40 cellular contexts compared by ENCODE assay signal in genomic region chr1:154360288-154360687, GRCh38. TPM values are rescaled to one million over a fixed set of nuclear protein-coding genes. Genes with fewer than 3 reads are reported as not detected.
"Had no signal": no experiment of that assay in that cellular context is flagged by ENCODE, and none has a peak within 500 bp of the region (broad histone marks: within the 10 kb centered on the region; RNA-seq: fewer than 3 reads in every experiment).

No MANE protein-coding gene starts in this region.

- ATAC-seq: activated naive CD4-positive, alpha-beta T cell treated with anti-CD3 and anti-CD28 coated beads, Interleukin-2, amount 50 U/mL, for 72 hours; activated naive CD8-positive, alpha-beta T cell treated with anti-CD3 and anti-CD28 coated beads, Interleukin-2, amount 50 U/mL, for 24 hours; activated T-cell treated with anti-CD3 and anti-CD28 coated beads, Interleukin-2, amount 50 U/mL, for 4 hours; activated T-cell treated with anti-CD3 and anti-CD28 coated beads, Interleukin-2, amount 50 U/mL, for 72 hours; activated T-helper 17 cell treated with anti-CD3 and anti-CD28 coated beads, Interleukin-2, amount 50 U/mL, for 72 hours; body of pancreas had no signal

- DNase-seq: activated effector memory CD4-positive, alpha-beta T cell treated with anti-CD3 and anti-CD28 coated beads, Interleukin-2, amount 50 U/mL, for 16 hours; activated effector memory CD4-positive, alpha-beta T cell treated with Interleukin-2 at 50 U/mL for 16 hours; activated gamma-delta T cell; activated gamma-delta T cell treated with Interleukin-2 at 50 U/mL for 16 hours; activated naive CD4-positive, alpha-beta T cell treated with anti-CD3 and anti-CD28 coated beads for 36 hours; activated naive CD4-positive, alpha-beta T cell treated with anti-CD3 and anti-CD28 coated beads, Interleukin-2, amount 10 ng/mL, durations not matched to agents 7 days and 5 days; activated naive CD4-positive, alpha-beta T cell treated with anti-CD3 and anti-CD28 coated beads, Interleukin-2, amount 50 U/mL, for 16 hours; activated naive CD4-positive, alpha-beta T cell treated with Interleukin-2 at 50 U/mL for 16 hours; activated naive CD8-positive, alpha-beta T cell treated with anti-CD3 and anti-CD28 coated beads for 36 hours; activated naive CD8-positive, alpha-beta T cell treated with anti-CD3 and anti-CD28 coated beads, Interleukin-2, amount 10 ng/mL, durations not matched to agents 7 days and 5 days; activated naive CD8-positive, alpha-beta T cell treated with anti-CD3 and anti-CD28 coated beads, Interleukin-2, amount 50 U/mL, for 24 hours; activated T-cell treated with anti-CD3 and anti-CD28 coated beads, Interleukin-2, amount 50 U/mL, for 1 hour; activated T-cell treated with anti-CD3 and anti-CD28 coated beads, Interleukin-2, amount 50 U/mL, for 24 hours; activated T-cell treated with anti-CD3 and anti-CD28 coated beads, Interleukin-2, amount 50 U/mL, for 4 hours; activated T-cell treated with anti-CD3 and anti-CD28 coated beads, Interleukin-2, amount 50 U/mL, for 48 hours; activated T-cell treated with anti-CD3 and anti-CD28 coated beads, Interleukin-2, amount 50 U/mL, for 72 hours; adrenal gland; amniotic stem cell; amygdala; anterior cingulate cortex; aorta; body of pancreas; brain microvascular endothelial cell; caudate nucleus; central memory CD4-positive, alpha-beta T cell; cerebellar nuclear complex had no signal

- H3K9me3 Mint-ChIP-seq: activated naive CD4-positive, alpha-beta T cell treated with anti-CD3 and anti-CD28 coated beads for 36 hours; activated naive CD8-positive, alpha-beta T cell treated with anti-CD3 and anti-CD28 coated beads, Interleukin-2, amount 50 U/mL, for 24 hours; activated T-cell treated with anti-CD3 and anti-CD28 coated beads, Interleukin-2, amount 50 U/mL, for 24 hours; activated T-cell treated with anti-CD3 and anti-CD28 coated beads, Interleukin-2, amount 50 U/mL, for 4 hours; activated T-helper 17 cell treated with anti-CD3 and anti-CD28 coated beads, Interleukin-2, amount 50 U/mL, for 72 hours; central memory CD8-positive, alpha-beta T cell had no signal

- H3K27ac ChIP-seq: adrenal gland, ascending aorta, body of pancreas, brain microvascular endothelial cell, breast epithelium, cardiac muscle cell had no signal

- FAIRE-seq: astrocyte, bronchial epithelial cell had no signal

- H3K36me3 Mint-ChIP-seq: activated naive CD4-positive, alpha-beta T cell treated with anti-CD3 and anti-CD28 coated beads, Interleukin-2, amount 50 U/mL, for 72 hours; activated naive CD8-positive, alpha-beta T cell; activated naive CD8-positive, alpha-beta T cell treated with anti-CD3 and anti-CD28 coated beads for 36 hours; activated naive CD8-positive, alpha-beta T cell treated with anti-CD3 and anti-CD28 coated beads, Interleukin-2, amount 10 ng/mL, durations not matched to agents 7 days and 5 days; brain had no signal

- H3K4me1 ChIP-seq: adrenal gland, ascending aorta, body of pancreas, breast epithelium had no signal

- H3K27ac Mint-ChIP-seq: activated naive CD4-positive, alpha-beta T cell treated with anti-CD3 and anti-CD28 coated beads for 36 hours; activated naive CD4-positive, alpha-beta T cell treated with anti-CD3 and anti-CD28 coated beads, Interleukin-2, amount 10 ng/mL, durations not matched to agents 7 days and 5 days; activated naive CD4-positive, alpha-beta T cell treated with anti-CD3 and anti-CD28 coated beads, Interleukin-2, amount 50 U/mL, for 72 hours; activated naive CD8-positive, alpha-beta T cell; activated naive CD8-positive, alpha-beta T cell treated with anti-CD3 and anti-CD28 coated beads for 36 hours; activated naive CD8-positive, alpha-beta T cell treated with anti-CD3 and anti-CD28 coated beads, Interleukin-2, amount 10 ng/mL, durations not matched to agents 7 days and 5 days; activated naive CD8-positive, alpha-beta T cell treated with anti-CD3 and anti-CD28 coated beads, Interleukin-2, amount 50 U/mL, for 24 hours; activated T-cell treated with anti-CD3 and anti-CD28 coated beads, Interleukin-2, amount 50 U/mL, for 24 hours; activated T-cell treated with anti-CD3 and anti-CD28 coated beads, Interleukin-2, amount 50 U/mL, for 72 hours; activated T-helper 1 cell treated with anti-CD3 and anti-CD28 coated beads, Interleukin-12 subunit alpha, Interleukin-12 subunit beta, Interleukin-2, Interleukin-4 antibody, amounts not matched to agents 30 ng/mL and 10 ng/mL and 1 ng/mL, durations not matched to agents 14 hours and 24 hours and 36 hours; activated T-helper 17 cell treated with anti-CD3 and anti-CD28 coated beads, Interleukin-2, amount 50 U/mL, for 72 hours; activated T-helper 2 cell treated with anti-CD3 and anti-CD28 coated beads, Interferon-gamma antibody, Interleukin-2, Interleukin-4, amounts not matched to agents 10 μg/mL and 5 μg/mL and 100 μg/mL, durations not matched to agents 14 hours and 24 hours and 36 hours; brain had no signal

- H3K27me3 ChIP-seq: adrenal gland, ascending aorta, body of pancreas, brain microvascular endothelial cell, breast epithelium, cardiac muscle cell had no signal

- H3K4me3 Mint-ChIP-seq: activated naive CD4-positive, alpha-beta T cell treated with anti-CD3 and anti-CD28 coated beads for 36 hours; activated naive CD4-positive, alpha-beta T cell treated with anti-CD3 and anti-CD28 coated beads, Interleukin-2, amount 10 ng/mL, durations not matched to agents 7 days and 5 days; activated naive CD8-positive, alpha-beta T cell; activated naive CD8-positive, alpha-beta T cell treated with anti-CD3 and anti-CD28 coated beads for 36 hours; activated naive CD8-positive, alpha-beta T cell treated with anti-CD3 and anti-CD28 coated beads, Interleukin-2, amount 10 ng/mL, durations not matched to agents 7 days and 5 days; activated naive CD8-positive, alpha-beta T cell treated with anti-CD3 and anti-CD28 coated beads, Interleukin-2, amount 50 U/mL, for 24 hours; activated T-cell treated with anti-CD3 and anti-CD28 coated beads, Interleukin-2, amount 50 U/mL, for 24 hours; activated T-cell treated with anti-CD3 and anti-CD28 coated beads, Interleukin-2, amount 50 U/mL, for 4 hours; activated T-cell treated with anti-CD3 and anti-CD28 coated beads, Interleukin-2, amount 50 U/mL, for 72 hours; activated T-helper 1 cell treated with anti-CD3 and anti-CD28 coated beads, Interleukin-12 subunit alpha, Interleukin-12 subunit beta, Interleukin-2, Interleukin-4 antibody, amounts not matched to agents 30 ng/mL and 10 ng/mL and 1 ng/mL, durations not matched to agents 14 hours and 24 hours and 36 hours; activated T-helper 17 cell treated with anti-CD3 and anti-CD28 coated beads, Interleukin-2, amount 50 U/mL, for 72 hours; brain; central memory CD8-positive, alpha-beta T cell had no signal

- H3K27me3 Mint-ChIP-seq: activated naive CD8-positive, alpha-beta T cell; activated naive CD8-positive, alpha-beta T cell treated with anti-CD3 and anti-CD28 coated beads for 36 hours; activated naive CD8-positive, alpha-beta T cell treated with anti-CD3 and anti-CD28 coated beads, Interleukin-2, amount 50 U/mL, for 24 hours; activated T-cell treated with anti-CD3 and anti-CD28 coated beads, Interleukin-2, amount 50 U/mL, for 24 hours; activated T-helper 17 cell treated with anti-CD3 and anti-CD28 coated beads, Interleukin-2, amount 50 U/mL, for 72 hours; central memory CD8-positive, alpha-beta T cell had no signal

- H3K4me3 ChIP-seq: adrenal gland, ascending aorta, body of pancreas, breast epithelium, cardiac muscle cell had no signal

- H3K36me3 ChIP-seq: adrenal gland, ascending aorta, brain microvascular endothelial cell, breast epithelium, cardiac muscle cell had no signal

- H3K4me1 Mint-ChIP-seq: activated naive CD8-positive, alpha-beta T cell treated with anti-CD3 and anti-CD28 coated beads for 36 hours; activated naive CD8-positive, alpha-beta T cell treated with anti-CD3 and anti-CD28 coated beads, Interleukin-2, amount 10 ng/mL, durations not matched to agents 7 days and 5 days; activated naive CD8-positive, alpha-beta T cell treated with anti-CD3 and anti-CD28 coated beads, Interleukin-2, amount 50 U/mL, for 24 hours; activated T-helper 17 cell treated with anti-CD3 and anti-CD28 coated beads, Interleukin-2, amount 50 U/mL, for 72 hours; brain; central memory CD8-positive, alpha-beta T cell had no signal

- H3K9me3 ChIP-seq: adrenal gland, ascending aorta, body of pancreas, breast epithelium had no signal

RNA-seq across cellular contexts. Expression of gene AQP10, which starts 39.4 kb away (rescaled TPM):
- total RNA-seq: activated naive CD4-positive, alpha-beta T cell treated with anti-CD3 and anti-CD28 coated beads for 36 hours; activated naive CD4-positive, alpha-beta T cell treated with anti-CD3 and anti-CD28 coated beads, Interleukin-2, amount 50 U/mL, for 72 hours; activated naive CD8-positive, alpha-beta T cell treated with anti-CD3 and anti-CD28 coated beads for 36 hours; activated naive CD8-positive, alpha-beta T cell treated with anti-CD3 and anti-CD28 coated beads, Interleukin-2, amount 10 ng/mL, durations not matched to agents 7 days and 5 days; activated T-cell treated with anti-CD3 and anti-CD28 coated beads, Interleukin-2, amount 50 U/mL, for 4 hours; activated T-cell treated with anti-CD3 and anti-CD28 coated beads, Interleukin-2, amount 50 U/mL, for 72 hours; activated T-helper 1 cell treated with anti-CD3 and anti-CD28 coated beads, Interleukin-12 subunit alpha, Interleukin-12 subunit beta, Interleukin-2, Interleukin-4 antibody, amounts not matched to agents 30 ng/mL and 10 ng/mL and 1 ng/mL, durations not matched to agents 14 hours and 24 hours and 36 hours; activated T-helper 17 cell treated with anti-CD3 and anti-CD28 coated beads, Interleukin-2, amount 50 U/mL, for 72 hours; activated T-helper 2 cell treated with anti-CD3 and anti-CD28 coated beads, Interferon-gamma antibody, Interleukin-2, Interleukin-4, amounts not matched to agents 10 μg/mL and 5 μg/mL and 100 μg/mL, durations not matched to agents 14 hours and 24 hours and 36 hours; adrenal gland; ascending aorta; astrocyte; bronchial epithelial cell; cerebellum; chondrocyte had no signal
- polyA plus RNA-seq: adrenal gland had no signal
